ENCODE assay signal across 1 cellular context in the genomic region with DNA sequence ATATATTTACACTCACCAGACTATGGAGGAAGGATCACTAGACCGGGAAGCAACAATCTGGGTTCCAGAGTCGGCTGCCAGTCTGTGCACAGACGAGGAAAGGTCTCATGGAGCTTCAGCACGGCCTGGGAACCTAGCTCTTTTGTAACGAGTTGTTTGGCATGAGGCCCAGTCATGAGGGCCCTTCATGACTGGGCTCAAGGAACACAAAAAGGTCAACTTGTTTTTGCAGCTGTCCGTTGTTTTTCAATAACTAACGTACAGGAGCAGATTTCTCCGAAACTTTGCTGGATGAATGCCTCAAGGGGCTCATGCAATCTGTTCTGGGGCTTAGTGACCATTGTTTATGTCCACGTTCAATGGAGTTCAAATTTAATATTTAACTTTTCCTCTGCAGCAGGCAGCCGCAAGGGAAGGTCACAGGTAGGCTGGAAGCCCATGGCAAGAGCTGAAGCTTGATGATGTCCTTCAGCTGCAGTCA.
TF ChIP-seq lines count a peak whose summit lies in the region.

No MANE protein-coding gene starts in this region.

TF ChIP-seq in HepG2, 621 proteins besides CTCF, POLR2A, EP300 and RAD21 (continued from another document and continues in another):
- TF ChIP-seq, protein P1, sequence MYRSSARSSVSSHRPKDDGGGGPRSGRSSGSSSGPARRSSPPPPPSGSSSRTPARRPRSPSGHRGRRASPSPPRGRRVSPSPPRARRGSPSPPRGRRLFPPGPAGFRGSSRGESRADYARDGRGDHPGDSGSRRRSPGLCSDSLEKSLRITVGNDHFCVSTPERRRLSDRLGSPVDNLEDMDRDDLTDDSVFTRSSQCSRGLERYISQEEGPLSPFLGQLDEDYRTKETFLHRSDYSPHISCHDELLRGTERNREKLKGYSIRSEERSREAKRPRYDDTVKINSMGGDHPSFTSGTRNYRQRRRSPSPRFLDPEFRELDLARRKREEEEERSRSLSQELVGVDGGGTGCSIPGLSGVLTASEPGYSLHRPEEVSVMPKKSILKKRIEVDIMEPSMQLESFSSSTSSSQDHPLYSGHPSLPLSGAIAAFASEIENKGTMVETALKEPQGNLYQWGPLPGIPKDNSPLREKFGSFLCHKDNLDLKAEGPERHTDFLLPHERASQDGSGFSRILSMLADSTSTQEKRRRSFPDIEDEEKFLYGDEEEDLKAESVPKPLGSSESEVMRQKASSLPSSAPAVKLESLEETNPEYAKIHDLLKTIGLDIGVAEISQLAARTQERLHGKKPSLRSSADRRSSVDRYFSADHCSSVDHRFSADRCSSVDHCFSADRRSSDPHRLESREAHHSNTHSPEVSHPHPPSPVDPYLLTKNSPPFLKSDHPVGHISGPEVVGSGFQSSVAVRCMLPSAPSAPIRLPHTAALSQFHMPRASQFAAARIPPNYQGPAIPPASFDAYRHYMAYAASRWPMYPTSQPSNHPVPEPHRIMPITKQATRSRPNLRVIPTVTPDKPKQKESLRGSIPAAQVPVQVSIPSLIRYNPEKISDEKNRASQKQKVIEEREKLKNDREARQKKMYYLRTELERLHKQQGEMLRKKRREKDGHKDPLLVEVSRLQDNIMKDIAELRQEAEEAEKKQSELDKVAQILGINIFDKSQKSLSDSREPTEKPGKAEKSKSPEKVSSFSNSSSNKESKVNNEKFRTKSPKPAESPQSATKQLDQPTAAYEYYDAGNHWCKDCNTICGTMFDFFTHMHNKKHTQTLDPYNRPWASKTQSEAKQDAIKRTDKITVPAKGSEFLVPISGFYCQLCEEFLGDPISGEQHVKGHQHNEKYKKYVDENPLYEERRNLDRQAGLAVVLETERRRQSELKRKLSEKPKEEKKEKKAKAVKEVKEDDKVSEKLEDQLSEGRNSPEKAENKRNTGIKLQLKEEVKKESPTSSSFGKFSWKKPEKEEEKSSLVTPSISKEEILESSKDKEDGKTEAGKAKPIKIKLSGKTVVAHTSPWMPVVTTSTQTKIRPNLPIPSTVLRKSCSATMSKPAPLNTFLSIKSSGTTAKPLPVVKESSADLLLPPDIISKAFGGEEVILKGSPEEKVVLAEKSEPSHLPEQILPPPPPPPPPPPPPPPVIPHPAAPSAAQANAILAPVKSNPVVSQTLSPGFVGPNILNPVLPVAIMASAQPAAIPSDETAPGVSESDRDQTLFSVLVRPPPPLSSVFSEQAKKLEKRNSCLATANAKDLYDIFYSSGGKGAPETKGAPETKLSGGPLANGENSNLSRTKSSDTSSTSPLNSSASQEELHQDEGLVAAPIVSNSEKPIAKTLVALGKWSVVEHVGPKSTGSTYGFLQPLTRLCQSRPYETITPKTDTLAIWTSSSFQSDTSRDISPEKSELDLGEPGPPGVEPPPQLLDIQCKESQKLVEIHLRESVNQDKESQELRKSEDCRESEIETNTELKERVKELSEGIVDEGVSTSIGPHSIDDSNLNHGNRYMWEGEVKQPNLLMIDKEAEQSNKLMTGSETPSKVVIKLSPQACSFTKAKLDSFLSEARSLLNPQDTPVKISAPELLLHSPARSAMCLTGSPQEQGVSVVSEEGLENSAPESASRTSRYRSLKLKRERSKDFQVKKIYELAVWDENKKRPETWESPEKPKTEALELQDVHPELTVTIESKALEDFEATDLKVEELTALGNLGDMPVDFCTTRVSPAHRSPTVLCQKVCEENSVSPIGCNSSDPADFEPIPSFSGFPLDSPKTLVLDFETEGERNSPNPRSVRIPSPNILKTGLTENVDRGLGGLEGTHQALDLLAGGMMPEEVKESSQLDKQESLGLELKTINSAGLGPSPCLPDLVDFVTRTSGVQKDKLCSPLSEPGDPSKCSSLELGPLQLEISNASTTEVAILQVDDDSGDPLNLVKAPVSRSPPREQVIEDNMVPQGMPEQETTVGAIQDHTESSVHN (CRISPR knock-in tag; IDR thresholded peaks at IDR 0.05): no peak
- TF ChIP-seq ZNF639 (CRISPR knock-in tag; conservative IDR thresholded peaks at IDR 0.05): no peak
- TF ChIP-seq ZXDC (CRISPR knock-in tag; IDR thresholded peaks at IDR 0.05): no peak
- no peak for TF ChIP-seq ZNF513 (CRISPR knock-in tag; conservative IDR thresholded peaks at IDR 0.05)
- no peak for TF ChIP-seq GMEB1 (CRISPR knock-in tag; IDR thresholded peaks at IDR 0.05; ENCODE audit: borderline replicate concordance)
- TF ChIP-seq, protein P2, sequence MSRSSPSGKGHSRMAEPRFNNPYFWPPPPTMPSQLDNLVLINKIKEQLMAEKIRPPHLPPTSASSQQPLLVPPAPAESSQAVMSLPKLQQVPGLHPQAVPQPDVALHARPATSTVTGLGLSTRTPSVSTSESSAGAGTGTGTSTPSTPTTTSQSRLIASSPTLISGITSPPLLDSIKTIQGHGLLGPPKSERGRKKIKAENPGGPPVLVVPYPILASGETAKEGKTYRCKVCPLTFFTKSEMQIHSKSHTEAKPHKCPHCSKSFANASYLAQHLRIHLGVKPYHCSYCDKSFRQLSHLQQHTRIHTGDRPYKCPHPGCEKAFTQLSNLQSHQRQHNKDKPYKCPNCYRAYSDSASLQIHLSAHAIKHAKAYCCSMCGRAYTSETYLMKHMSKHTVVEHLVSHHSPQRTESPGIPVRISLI (CRISPR knock-in tag; IDR thresholded peaks at IDR 0.05; ENCODE audit: borderline replicate concordance): no peak
- no peak for TF ChIP-seq ZNF564 (CRISPR knock-in tag; IDR thresholded peaks at IDR 0.05)
- TF ChIP-seq, protein P3, sequence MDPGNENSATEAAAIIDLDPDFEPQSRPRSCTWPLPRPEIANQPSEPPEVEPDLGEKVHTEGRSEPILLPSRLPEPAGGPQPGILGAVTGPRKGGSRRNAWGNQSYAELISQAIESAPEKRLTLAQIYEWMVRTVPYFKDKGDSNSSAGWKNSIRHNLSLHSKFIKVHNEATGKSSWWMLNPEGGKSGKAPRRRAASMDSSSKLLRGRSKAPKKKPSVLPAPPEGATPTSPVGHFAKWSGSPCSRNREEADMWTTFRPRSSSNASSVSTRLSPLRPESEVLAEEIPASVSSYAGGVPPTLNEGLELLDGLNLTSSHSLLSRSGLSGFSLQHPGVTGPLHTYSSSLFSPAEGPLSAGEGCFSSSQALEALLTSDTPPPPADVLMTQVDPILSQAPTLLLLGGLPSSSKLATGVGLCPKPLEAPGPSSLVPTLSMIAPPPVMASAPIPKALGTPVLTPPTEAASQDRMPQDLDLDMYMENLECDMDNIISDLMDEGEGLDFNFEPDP (CRISPR knock-in tag; conservative IDR thresholded peaks at IDR 0.05): no peak
- TF ChIP-seq ZMYM3 (CRISPR knock-in tag; IDR thresholded peaks at IDR 0.05): 0 out of 2 replicates have a peak, but pooled peaks have one; percentile 29
- TF ChIP-seq FOSL1 (CRISPR knock-in tag; IDR thresholded peaks at IDR 0.05; ENCODE audit: borderline replicate concordance): no peak
- TF ChIP-seq ZFAT (CRISPR knock-in tag; conservative IDR thresholded peaks at IDR 0.05): no peak
- TF ChIP-seq RBM39 (IDR thresholded peaks at IDR 0.05; ENCODE audit: low read depth, low read length, poor library complexity, severe bottlenecking): no peak
- TF ChIP-seq NR2F6 (IDR thresholded peaks at IDR 0.05): peak; percentile 77
- TF ChIP-seq NR2F6 (CRISPR knock-in tag; IDR thresholded peaks at IDR 0.05): peak; percentile 90
- no peak for TF ChIP-seq SIN3B (IDR thresholded peaks at IDR 0.05; ENCODE audit: low read length)
- no peak for TF ChIP-seq ZNF251 (CRISPR knock-in tag; IDR thresholded peaks at IDR 0.05)
- TF ChIP-seq ZNF614 (CRISPR knock-in tag; IDR thresholded peaks at IDR 0.05; ENCODE audit: borderline replicate concordance): peak; percentile 54; the same call in 1 of the 2 replicates
- TF ChIP-seq RORA (CRISPR knock-in tag; IDR thresholded peaks at IDR 0.05): no peak
- no peak for TF ChIP-seq ZNF569 (CRISPR knock-in tag; IDR thresholded peaks at IDR 0.05; ENCODE audit: borderline replicate concordance)
- TF ChIP-seq ZNF7 (CRISPR knock-in tag; IDR thresholded peaks at IDR 0.05): no peak
- TF ChIP-seq MEF2D (CRISPR knock-in tag; IDR thresholded peaks at IDR 0.05): no peak
- no peak for TF ChIP-seq ZNF605 (CRISPR knock-in tag; IDR thresholded peaks at IDR 0.05)
- TF ChIP-seq AFF4 (CRISPR knock-in tag; IDR thresholded peaks at IDR 0.05): no peak
- no peak for TF ChIP-seq ZBTB1 (CRISPR knock-in tag; IDR thresholded peaks at IDR 0.05; ENCODE audit: borderline replicate concordance)
- no peak for TF ChIP-seq ZNF160 (CRISPR knock-in tag; IDR thresholded peaks at IDR 0.05)
- TF ChIP-seq NBN (conservative IDR thresholded peaks at IDR 0.05): no peak
